In genomic region chr14:90383731-90384542, GRCh38 we compare ENCODE assay signal across 8 cellular contexts. TPM values are rescaled to one million over a fixed set of nuclear protein-coding genes. Genes with fewer than 3 reads are reported as not detected.
DNase-seq lines count a peak whose midpoint lies in the region; ATAC-seq, FAIRE-seq and TF ChIP-seq lines count a peak whose summit lies in the region.

No MANE protein-coding gene starts in this region.

- in situ Hi-C loops in ACHN (cut with HindIII; ENCODE audit: low pct_ligation_motif_present, low pct_unique_long_range_greater_than_20kb, low sequenced_read_pairs) (no loop called here), gastrocnemius medialis (cut with MboI; ENCODE audit: low sequenced_read_pairs in 4 of 4) (loop anchor here in 3 of 4 donors (10.0 to 25.0 kb wide), 4 partner anchors 371 to 1822 kb away; partner anchors contain the start of genes PTPN21 (in 1 of the 3), RPS6KA5 (in 1 of the 3) and ZC3H14 (in 1 of the 3))

- peak overlapping the region; percentile 76 for H3K9ac ChIP-seq in HUES6 (ENCODE audit: low read length)

- TF ChIP-seq POLR2A in adrenal gland (IDR thresholded peaks at IDR 0.05), result peak in 1 of 2 donors; percentile 41
- no peak for TF ChIP-seq POLR2A in gastrocnemius medialis (IDR thresholded peaks at IDR 0.05)

- peak; percentile 3 for ATAC-seq in SK-N-SH treated with all-trans-retinoic acid at 6 μM for 48 hours
- peak; percentile 11 to 37 for ATAC-seq in gastrocnemius medialis

- H3K27me3 ChIP-seq in HUES6 (ENCODE audit: control insufficient read depth, insufficient read depth, low read length), result peaks cover 6% of the 10 kb centered on the region; the same call in 1 of the 2 replicates
- H3K27me3 ChIP-seq in adrenal gland, result no peaks in the 10 kb centered on the region
- H3K27me3 ChIP-seq in gastrocnemius medialis, result no peaks in the 10 kb centered on the region

- H3K27ac ChIP-seq in HUES6 (ENCODE audit: low read depth, low read length) (peak overlapping the region; percentile 61; the same call in 1 of the 2 replicates), adrenal gland (peak overlapping the region; percentile 94 to 100 (median 100)), gastrocnemius medialis (peak overlapping the region; percentile 97 to 99 (median 98))

- WGBS in adrenal gland, 4 donors, result 1 to 5% (median 2%) methylated on average over 15 to 37 of the region's 37 CpGs

- DNase-seq in ACHN (peak; percentile 58), GM19239 (ENCODE audit: insufficient read length, low spot score) (no peak), adrenal gland (peak; percentile 59 to 87 (median 71)), hippocampal formation (lab: John Stamatoyannopoulos, UW) (peak; percentile 57 to 72), gastrocnemius medialis (peak; percentile 51 to 80), RCC 7860 (ENCODE audit: low spot score) (no peak)

- H3K9me3 ChIP-seq in HUES6 (ENCODE audit: control insufficient read depth, insufficient read depth, low read depth, low read length), result no peaks in the 10 kb centered on the region
- H3K9me3 ChIP-seq in adrenal gland (replicated peaks in 1 of 3), result no peaks in the 10 kb centered on the region
- H3K9me3 ChIP-seq in gastrocnemius medialis, result no peaks in the 10 kb centered on the region

- H3K4me3 ChIP-seq in HUES6 (ENCODE audit: low read depth, low read length), result peak overlapping the region; percentile 58
- H3K4me3 ChIP-seq in adrenal gland, result peak overlapping the region in 2 of 4 donors; percentile 71 to 87
- peak overlapping the region; percentile 65 to 78 (median 72) for H3K4me3 ChIP-seq in gastrocnemius medialis

- H3K4me1 ChIP-seq in HUES6 (ENCODE audit: control insufficient read depth, insufficient read depth, low read length) (peaks cover 28% of the 10 kb centered on the region), adrenal gland (replicated peaks in 1 of 2) (peaks cover 15 to 32% of the 10 kb centered on the region in 2 donors), gastrocnemius medialis (peaks cover 35 to 47% of the 10 kb centered on the region in 2 donors)

- FAIRE-seq in GM19239 (lab: Jason Lieb, UNC), result peak; percentile 76
- FAIRE-seq in RCC 7860 (lab: Jason Lieb, UNC), result no peak

- intact Hi-C loops in adrenal gland (cut with DNase I), result no loop called here
- intact Hi-C loops in gastrocnemius medialis (cut with DNase I; ENCODE audit: low total_unique reads), result loop anchor here (1.0 to 10.0 kb wide), 10 partner anchors 12 to 771 kb away; partner anchors contain the start of genes RPS6KA5, TDP1 and TTC7B

- TF ChIP-seq CTCF in adrenal gland (IDR thresholded peaks at IDR 0.05) (no peak), gastrocnemius medialis (IDR thresholded peaks at IDR 0.05 in 4 of 5, conservative IDR thresholded peaks at IDR 0.05 in 1 of 5) (no peak)

- H3K36me3 ChIP-seq in HUES6 (ENCODE audit: control insufficient read depth, insufficient read depth, low read length) (no peaks in the 10 kb centered on the region), adrenal gland (replicated peaks in 1 of 2) (no peaks in the 10 kb centered on the region), gastrocnemius medialis (no peaks in the 10 kb centered on the region)

TF ChIP-seq in SK-N-SH treated with all-trans-retinoic acid at 6 μM for 48 hours, 23 proteins besides CTCF, POLR2A, EP300 and RAD21:
- no peak for TF ChIP-seq CSDC2 (CRISPR knock-in tag; IDR thresholded peaks at IDR 0.05)
- TF ChIP-seq ZFP30 (CRISPR knock-in tag; IDR thresholded peaks at IDR 0.05), result no peak
- TF ChIP-seq BACH2 (CRISPR knock-in tag; IDR thresholded peaks at IDR 0.05; ENCODE audit: borderline replicate concordance), result no peak
- no peak for TF ChIP-seq SNAI2 (CRISPR knock-in tag; IDR thresholded peaks at IDR 0.05)
- no peak for TF ChIP-seq TSHZ2 (CRISPR knock-in tag; IDR thresholded peaks at IDR 0.05)
- no peak for TF ChIP-seq PPARA (CRISPR knock-in tag; IDR thresholded peaks at IDR 0.05; ENCODE audit: borderline replicate concordance)
- TF ChIP-seq ESRRG (CRISPR knock-in tag; IDR thresholded peaks at IDR 0.05), result no peak
- no peak for TF ChIP-seq ZNF8 (CRISPR knock-in tag; IDR thresholded peaks at IDR 0.05)
- TF ChIP-seq CSRNP3 (CRISPR knock-in tag; IDR thresholded peaks at IDR 0.05), result no peak
- TF ChIP-seq TOX (CRISPR knock-in tag; IDR thresholded peaks at IDR 0.05; ENCODE audit: borderline replicate concordance), result no peak
- TF ChIP-seq PATZ1 (CRISPR knock-in tag; IDR thresholded peaks at IDR 0.05; ENCODE audit: borderline replicate concordance), result no peak
- TF ChIP-seq ZFP3 (CRISPR knock-in tag; IDR thresholded peaks at IDR 0.05), result no peak

RNA-seq across cellular contexts. Expression of gene CALM1, which starts 12.9 kb away (rescaled TPM):
- total RNA-seq in adrenal gland (100 to 1,000 TPM; 191 to 402 (median 259) TPM), gastrocnemius medialis (1,000 to 10,000 TPM in 2 of 4 donors, 100 to 1,000 TPM in 2; 466 to 1,278 (median 1,009) TPM)
- polyA plus RNA-seq in adrenal gland, result 100 to 1,000 TPM; 190 to 372 (median 193) TPM

RNA-seq across cellular contexts. Expression of gene NRDE2, which starts 52.2 kb away (rescaled TPM):
- total RNA-seq in adrenal gland, result 10 to 100 TPM in 7 of 8 donors, 1 to 10 TPM in 1; 9.2 to 24.8 (median 16.4) TPM
- polyA plus RNA-seq in adrenal gland, result 10 to 100 TPM in 2 of 3 donors, 1 to 10 TPM in 1; 9.2 to 25.6 (median 13.5) TPM
- 10 to 100 TPM in 2 of 4 donors, 1 to 10 TPM in 2; 7.5 to 11.8 (median 10.2) TPM for total RNA-seq in gastrocnemius medialis

Comparison
In these comparisons a context has a peak if more than half of its experiments do, and no peak if none do; other contexts are left out.
1. DNase-seq: peak in ACHN (single experiment), adrenal gland (7 of 7), hippocampal formation (2 of 2) and gastrocnemius medialis (2 of 2); none in GM19239 (single experiment) and RCC 7860 (single experiment).
2. Peak in every context shown above with its lines, with median percentiles within 50 percentile points of each other: H3K27ac ChIP-seq.